18 cellular contexts compared by ENCODE assay signal in the genomic region with DNA sequence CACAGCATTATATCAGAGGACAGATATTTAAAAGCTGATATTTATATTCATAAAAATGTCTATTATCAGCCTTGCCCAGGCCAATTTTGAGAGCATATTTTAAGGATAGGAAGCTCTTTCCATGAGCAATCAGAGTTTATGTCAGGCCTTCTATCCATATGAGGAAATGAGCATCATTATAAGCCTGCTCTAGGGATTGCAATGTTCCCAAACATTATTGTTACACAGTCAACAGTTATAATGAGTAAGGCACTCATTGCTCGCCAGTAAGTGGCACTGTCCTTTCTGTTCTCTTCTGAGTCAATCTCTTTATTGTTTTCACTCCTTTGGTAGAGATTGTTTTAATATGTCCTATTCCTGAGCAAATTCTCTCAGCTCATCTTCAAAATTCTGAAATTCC. TPM values are rescaled to one million over a fixed set of nuclear protein-coding genes. Genes with fewer than 3 reads are reported as not detected.
"Had no signal": no experiment of that assay in that cellular context is flagged by ENCODE, and none has a peak within 500 bp of the region (broad histone marks: within the 10 kb centered on the region; RNA-seq: fewer than 3 reads in every experiment).

No MANE protein-coding gene starts in this region.

- H3K9me3 ChIP-seq: colonic mucosa, right atrium auricular region, testis, tibial nerve had no signal

- H3K36me3 ChIP-seq: colonic mucosa, right atrium auricular region, tibial nerve had no signal

- H3K27me3 ChIP-seq: colonic mucosa, hepatocyte, right atrium auricular region, testis, tibial nerve had no signal

- H3K27ac ChIP-seq: colonic mucosa, foreskin keratinocyte, hepatocyte, parathyroid adenoma, testis had no signal

- H3K4me1 ChIP-seq: colonic mucosa, foreskin keratinocyte, parathyroid adenoma, right atrium auricular region, testis, tibial nerve had no signal

- DNase-seq: caudate nucleus; colonic mucosa; dermis blood vessel endothelial cell; foreskin keratinocyte; head of caudate nucleus; mammary epithelial cell; natural killer cell; stimulated activated CD4-positive, alpha-beta T cell treated with anti-CD3 and anti-CD28 coated beads, Interleukin-4, amount 100 ng/mL, for 1 hour; stimulated activated CD8-positive, alpha-beta memory T cell treated with anti-CD3 and anti-CD28 coated beads, Interleukin-4, amount 100 ng/mL, for 48 hours; stimulated activated naive CD8-positive, alpha-beta T cell treated with anti-CD3 and anti-CD28 coated beads, Interleukin-15, Interleukin-2, amounts not matched to agents 100 U/mL and 50 U/mL, for 24 hours; testis had no signal

- H3K4me3 ChIP-seq: colonic mucosa, hepatocyte, right atrium auricular region, testis, tibial nerve had no signal

RNA-seq across cellular contexts. Expression of gene DYNLRB2, which starts 37.6 kb away (rescaled TPM):
- total RNA-seq: colonic mucosa, dermis blood vessel endothelial cell, epithelial cell of proximal tubule, foreskin keratinocyte, hepatocyte, kidney epithelial cell, myocyte, natural killer cell, right atrium auricular region had no signal
